Comparison of ENCODE assay signal across 1 cellular context in genomic region chr1:25017436-25018109, GRCh38.
TF ChIP-seq lines count a peak whose summit lies in the region.

No MANE protein-coding gene starts in this region.

TF ChIP-seq in H1, 55 proteins besides CTCF, POLR2A, EP300 and RAD21 (continued from another document):
- TF ChIP-seq CHD7 (IDR thresholded peaks at IDR 0.05; ENCODE audit: insufficient replicate concordance, low read length) (no peak), ASH2L (IDR thresholded peaks at IDR 0.05; ENCODE audit: low read length) (no peak)
